ENCODE assay signal across 17 cellular contexts in genomic region chr1:86965827-86966182, GRCh38. TPM values are rescaled to one million over a fixed set of nuclear protein-coding genes. Genes with fewer than 3 reads are reported as not detected.
DNase-seq lines count a peak whose midpoint lies in the region; ATAC-seq, FAIRE-seq and TF ChIP-seq lines count a peak whose summit lies in the region.
"Had no signal": no experiment of that assay in that cellular context is flagged by ENCODE, and none has a peak within 500 bp of the region (broad histone marks: within the 10 kb centered on the region; RNA-seq: fewer than 3 reads in every experiment).

No MANE protein-coding gene starts in this region.

- peaks cover 9% of the 10 kb centered on the region for H3F3A ChIP-seq in DOHH2 (ENCODE audit: control insufficient read depth, insufficient read depth)

- H3K9me2 ChIP-seq in DOHH2 (replicated peaks; ENCODE audit: control insufficient read depth, low read length), result no peaks in the 10 kb centered on the region

- H3K9ac ChIP-seq in HepG2 (ENCODE audit: insufficient read depth, low read depth, low read length), result no peak overlapping the region

- H3K36me3 Mint-ChIP-seq in stimulated activated effector memory CD8-positive, alpha-beta T cell treated with anti-CD3 and anti-CD28 coated beads, Interleukin-12 subunit alpha, Interleukin-12 subunit beta, amount 100 ng/mL, for 72 hours, result no peaks in the 10 kb centered on the region

- no TSS peak for BruUV-seq in HepG2 (replicated peaks; lab: Mats Ljungman, UMichigan)

- ATAC-seq in GM18907 (IDR thresholded peaks at IDR 0.05; ENCODE audit: unreplicated experiment), result peak; percentile 73
- peak; percentile 64 for ATAC-seq in HG02588 (IDR thresholded peaks at IDR 0.05; ENCODE audit: unreplicated experiment)
- ATAC-seq in HG03442 (IDR thresholded peaks at IDR 0.05; ENCODE audit: unreplicated experiment), result peak; percentile 60
- ATAC-seq in stimulated activated effector memory CD8-positive, alpha-beta T cell treated with anti-CD3 and anti-CD28 coated beads, Interleukin-12 subunit alpha, Interleukin-12 subunit beta, amount 100 ng/mL, for 72 hours, result no peak
- ATAC-seq in HepG2, result no peak

- CTCF ChIA-PET in HepG2 (lab: Yijun Ruan, JAX; ENCODE audit: low intra/inter-chr PET ratio, low total read pairs), result interaction anchor here (1.8 to 1.9 kb wide), 2 partner anchors 132 to 185 kb away, joined by 4 to 13 read pairs; no protein-coding TSS in a partner anchor

- TF ChIP-seq CTCF in DOHH2 (IDR thresholded peaks at IDR 0.05; ENCODE audit: low read depth, low read length, poor library complexity, severe bottlenecking) (no peak), HepG2 (CRISPR knock-in tag; IDR thresholded peaks at IDR 0.05) (no peak)

- H3K9me3 ChIP-seq in DOHH2 (ENCODE audit: control insufficient read depth, insufficient read depth, low read length), result no peaks in the 10 kb centered on the region
- H3K9me3 ChIP-seq in HepG2 (ENCODE audit: low read length), result no peaks in the 10 kb centered on the region
- H3K9me3 ChIP-seq: Caco-2, esophagus squamous epithelium, psoas muscle had no signal

- DNase-seq in NOMO-1 treated with dmso at 0.1 percent for 144 hours (lab: John Stamatoyannopoulos, UW; ENCODE audit: unreplicated experiment) (no peak), mesenteric fat pad (ENCODE audit: low spot score) (no peak), HepG2 (ENCODE audit: low spot score) (no peak)
- DNase-seq in stimulated activated effector memory CD8-positive, alpha-beta T cell treated with anti-CD3 and anti-CD28 coated beads, Interleukin-12 subunit alpha, Interleukin-12 subunit beta, amount 100 ng/mL, for 72 hours (ENCODE audit: low spot score in 2 of 2), result no peak
- DNase-seq: esophagus squamous epithelium, NCI-H2029, psoas muscle, Right ventricle myocardium superior had no signal

- no peak overlapping the region for H3K4me3 Mint-ChIP-seq in stimulated activated effector memory CD8-positive, alpha-beta T cell treated with anti-CD3 and anti-CD28 coated beads, Interleukin-12 subunit alpha, Interleukin-12 subunit beta, amount 100 ng/mL, for 72 hours
- H3K4me3 Mint-ChIP-seq: dendritic cell treated with granulocyte-macrophage colony-stimulating factor and Interleukin-4, amounts not matched to agents 40 ng/mL and 50 ng/mL, for 4 days; HFFc6; T-helper 2 cell treated with Interferon-gamma antibody and Interleukin-4, amounts not matched to agents 5 μg/mL and 100 μg/mL, for 36 hours had no signal

- TF ChIP-seq RAD21 in HepG2 (CRISPR knock-in tag; IDR thresholded peaks at IDR 0.05), result no peak

- H3K4me2 ChIP-seq in DOHH2 (ENCODE audit: low read length), result peak overlapping the region; percentile 48; the same call in 1 of the 2 replicates
- no peak overlapping the region for H3K4me2 ChIP-seq in HepG2 (ENCODE audit: low read depth, low read length)
- H3K4me2 ChIP-seq: hepatocyte had no signal

- H2AFZ ChIP-seq in HepG2 (ENCODE audit: low read length), result no peak overlapping the region
- H2AFZ ChIP-seq: hepatocyte had no signal

- H3K27ac ChIP-seq in DOHH2 (ENCODE audit: low read depth, low read length), result 0 out of 2 replicates have a peak overlapping the region, but pooled peaks have one; percentile 20
- H3K27ac ChIP-seq in HepG2 (ENCODE audit: extremely low read length, insufficient read depth, low read length), result no peak overlapping the region
- H3K27ac ChIP-seq: esophagus squamous epithelium, hepatocyte, psoas muscle had no signal

- no peaks in the 10 kb centered on the region for H4K20me1 ChIP-seq in DOHH2 (ENCODE audit: control insufficient read depth, insufficient read depth, low read depth, low read length)
- no peaks in the 10 kb centered on the region for H4K20me1 ChIP-seq in HepG2 (ENCODE audit: insufficient read depth, low read length)

- no peak for TF ChIP-seq POLR2A in HepG2 (IDR thresholded peaks at IDR 0.05; ENCODE audit: insufficient read depth in 1 of 2, low read depth in 2 of 2, low read length in 2 of 2)

- H3K27me3 ChIP-seq in DOHH2 (ENCODE audit: control insufficient read depth, low read length) (no peaks in the 10 kb centered on the region), HepG2 (ENCODE audit: control insufficient read depth in 1 of 2, insufficient read depth in 2 of 2, low read length in 2 of 2) (no peaks in the 10 kb centered on the region)
- H3K27me3 ChIP-seq: esophagus squamous epithelium, hepatocyte had no signal

- H3K4me3 ChIP-seq in DOHH2 (ENCODE audit: low read length), result no peak overlapping the region
- no peak overlapping the region for H3K4me3 ChIP-seq in HepG2 (replicated peaks in 1 of 3; ENCODE audit: insufficient read depth in 1 of 3, low read depth in 2 of 3, low read length in 3 of 3)
- H3K4me3 ChIP-seq: esophagus squamous epithelium, hepatocyte, psoas muscle had no signal

- H3K9me3 Mint-ChIP-seq in stimulated activated effector memory CD8-positive, alpha-beta T cell treated with anti-CD3 and anti-CD28 coated beads, Interleukin-12 subunit alpha, Interleukin-12 subunit beta, amount 100 ng/mL, for 72 hours, result no peaks in the 10 kb centered on the region
- H3K9me3 Mint-ChIP-seq: dendritic cell treated with granulocyte-macrophage colony-stimulating factor and Interleukin-4, amounts not matched to agents 40 ng/mL and 50 ng/mL, for 4 days; HFFc6; T-helper 2 cell treated with Interferon-gamma antibody and Interleukin-4, amounts not matched to agents 5 μg/mL and 100 μg/mL, for 36 hours had no signal

- WGBS in HepG2 (ENCODE audit: low lambda C conversion rate), result 100% methylated on average over 1 of the region's 1 CpG

- no peak overlapping the region for H3K27ac Mint-ChIP-seq in stimulated activated effector memory CD8-positive, alpha-beta T cell treated with anti-CD3 and anti-CD28 coated beads, Interleukin-12 subunit alpha, Interleukin-12 subunit beta, amount 100 ng/mL, for 72 hours
- H3K27ac Mint-ChIP-seq: dendritic cell treated with granulocyte-macrophage colony-stimulating factor and Interleukin-4, amounts not matched to agents 40 ng/mL and 50 ng/mL, for 4 days; HFFc6; T-helper 2 cell treated with Interferon-gamma antibody and Interleukin-4, amounts not matched to agents 5 μg/mL and 100 μg/mL, for 36 hours had no signal

- H3K4me1 Mint-ChIP-seq in stimulated activated effector memory CD8-positive, alpha-beta T cell treated with anti-CD3 and anti-CD28 coated beads, Interleukin-12 subunit alpha, Interleukin-12 subunit beta, amount 100 ng/mL, for 72 hours, result no peaks in the 10 kb centered on the region

- H3K36me3 ChIP-seq in DOHH2 (ENCODE audit: control insufficient read depth, low read length), result peaks cover 43% of the 10 kb centered on the region
- H3K36me3 ChIP-seq in HepG2 (replicated peaks in 1 of 2; ENCODE audit: control insufficient read depth in 1 of 2, insufficient read depth in 2 of 2, low read length in 2 of 2), result no peaks in the 10 kb centered on the region
- H3K36me3 ChIP-seq: esophagus squamous epithelium had no signal

- in situ Hi-C loops in HepG2 (cut with HindIII; ENCODE audit: extremely low pct_ligation_motif_present, low pct_unique_long_range_greater_than_20kb), result no loop called here

- POLR2A ChIA-PET in HepG2 (lab: Yijun Ruan, JAX), result interaction anchor here (1.0 to 1.9 kb wide), 2 partner anchors 49 to 51 kb away, joined by 3 to 12 read pairs; partner anchors contain the start of genes HS2ST1 and SELENOF

- FAIRE-seq in HepG2 (lab: Jason Lieb, UNC), result no peak

- no peak for TF ChIP-seq EP300 in HepG2 (IDR thresholded peaks at IDR 0.05; ENCODE audit: low read depth in 2 of 2, low read length in 2 of 2)
- no peak for TF ChIP-seq EP300 in HepG2 (CRISPR knock-in tag; IDR thresholded peaks at IDR 0.05; ENCODE audit: borderline replicate concordance)

- H3K4me1 ChIP-seq in DOHH2 (ENCODE audit: control insufficient read depth, low read length) (peaks cover 22% of the 10 kb centered on the region), HepG2 (ENCODE audit: insufficient read depth, low read length) (peaks cover 19% of the 10 kb centered on the region)
- H3K4me1 ChIP-seq: esophagus squamous epithelium, psoas muscle had no signal

- H3K79me2 ChIP-seq in DOHH2 (ENCODE audit: control insufficient read depth, low read length) (peaks cover 84% of the 10 kb centered on the region), HepG2 (ENCODE audit: insufficient read depth, low read length) (peaks cover 65% of the 10 kb centered on the region)

- intact Hi-C loops in HepG2 (cut with micrococcal nuclease; ENCODE audit: unreplicated experiment), result loop anchor here (1.0 to 10.0 kb wide), 4 partner anchors 50 to 461 kb away; no protein-coding TSS in a partner anchor

RNA-seq across cellular contexts. Expression of gene HS2ST1, which starts 51.4 kb away (rescaled TPM):
- total RNA-seq in mesenteric fat pad (19.2 TPM), HepG2 (2016; rRNA removed; fragmentation: Illumina TruSeq; extraction: Trizol) (51.2 and 58.7 TPM in 2 replicates)
- total RNA-seq in HepG2 (2016; cell fraction: cytosol; rRNA removed; fragmentation: Illumina TruSeq; extraction: Trizol; ENCODE audit: low read depth), result 9.1 and 9.3 TPM in 2 replicates
- 47.0 and 61.5 TPM in 2 replicates for total RNA-seq in HepG2 (2016; cell fraction: insoluble cytoplasmic fraction; rRNA removed; fragmentation: Illumina TruSeq; extraction: Trizol)
- 17.7 and 21.3 TPM in 2 replicates for total RNA-seq in HepG2 (2016; cell fraction: membrane; rRNA removed; fragmentation: Illumina TruSeq; extraction: Trizol)
- 55.0 and 59.2 TPM in 2 replicates for total RNA-seq in HepG2 (2016; cell fraction: nucleus; rRNA removed; fragmentation: Illumina TruSeq; extraction: Trizol)
- polyA plus RNA-seq in HepG2 (2011; rRNA removed), result 19.6 and 22.1 TPM in 2 replicates
- polyA plus RNA-seq in HepG2 (2011; cell fraction: cytosol; rRNA removed), result 9.0 and 13.8 TPM in 2 replicates
- polyA plus RNA-seq in HepG2 (2011; cell fraction: nucleus; rRNA removed), result 3.7 and 5.2 TPM in 2 replicates
- polyA plus RNA-seq in HepG2 (2012), result 27.9 and 38.2 TPM in 2 replicates
- polyA plus RNA-seq in HepG2 (2016; cell fraction: cytosol; fragmentation: Illumina TruSeq; extraction: Trizol; ENCODE audit: low read depth), result 3.6 TPM in 2 replicates
- polyA plus RNA-seq in HepG2 (2016; cell fraction: insoluble cytoplasmic fraction; fragmentation: Illumina TruSeq; extraction: Trizol; ENCODE audit: low read depth), result 41.4 and 41.7 TPM in 2 replicates
- polyA plus RNA-seq in HepG2 (2016; cell fraction: membrane; fragmentation: Illumina TruSeq; extraction: Trizol; ENCODE audit: low read depth), result 11.4 and 11.7 TPM in 2 replicates
- polyA plus RNA-seq in HepG2 (2016; cell fraction: nucleus; fragmentation: Illumina TruSeq; extraction: Trizol; ENCODE audit: insufficient read depth, low read depth), result 49.1 and 51.8 TPM in 2 replicates
- 8.4 and 14.9 TPM in 2 replicates for polyA minus RNA-seq in HepG2 (2011; rRNA and poly(A)+ RNA removed; ENCODE audit: low replicate concordance)
- polyA minus RNA-seq in HepG2 (2011; cell fraction: cytosol; rRNA and poly(A)+ RNA removed), result 28.0 and 34.0 TPM in 2 replicates
- polyA minus RNA-seq in HepG2 (2011; cell fraction: nucleus; rRNA and poly(A)+ RNA removed), result 38.8 and 42.7 TPM in 2 replicates

RNA-seq across cellular contexts. Expression of gene SELENOF, which starts 51.9 kb away (rescaled TPM):
- total RNA-seq in mesenteric fat pad (194 TPM), HepG2 (2016; rRNA removed; fragmentation: Illumina TruSeq; extraction: Trizol) (124 and 163 TPM in 2 replicates)
- 25.2 and 35.4 TPM in 2 replicates for total RNA-seq in HepG2 (2016; cell fraction: cytosol; rRNA removed; fragmentation: Illumina TruSeq; extraction: Trizol; ENCODE audit: low read depth)
- total RNA-seq in HepG2 (2016; cell fraction: insoluble cytoplasmic fraction; rRNA removed; fragmentation: Illumina TruSeq; extraction: Trizol), result 130 and 171 TPM in 2 replicates
- 69.8 and 78.9 TPM in 2 replicates for total RNA-seq in HepG2 (2016; cell fraction: membrane; rRNA removed; fragmentation: Illumina TruSeq; extraction: Trizol)
- 143 and 153 TPM in 2 replicates for total RNA-seq in HepG2 (2016; cell fraction: nucleus; rRNA removed; fragmentation: Illumina TruSeq; extraction: Trizol)
- polyA plus RNA-seq in HepG2 (2011; rRNA removed), result 88.2 and 133 TPM in 2 replicates
- 54.9 and 90.7 TPM in 2 replicates for polyA plus RNA-seq in HepG2 (2011; cell fraction: cytosol; rRNA removed)
- 15.6 and 23.8 TPM in 2 replicates for polyA plus RNA-seq in HepG2 (2011; cell fraction: nucleus; rRNA removed)
- polyA plus RNA-seq in HepG2 (2012), result 109 and 157 TPM in 2 replicates
- 26.8 and 27.6 TPM in 2 replicates for polyA plus RNA-seq in HepG2 (2016; cell fraction: cytosol; fragmentation: Illumina TruSeq; extraction: Trizol; ENCODE audit: low read depth)
- polyA plus RNA-seq in HepG2 (2016; cell fraction: insoluble cytoplasmic fraction; fragmentation: Illumina TruSeq; extraction: Trizol; ENCODE audit: low read depth), result 145 and 147 TPM in 2 replicates
- 57.9 and 59.8 TPM in 2 replicates for polyA plus RNA-seq in HepG2 (2016; cell fraction: membrane; fragmentation: Illumina TruSeq; extraction: Trizol; ENCODE audit: low read depth)
- polyA plus RNA-seq in HepG2 (2016; cell fraction: nucleus; fragmentation: Illumina TruSeq; extraction: Trizol; ENCODE audit: insufficient read depth, low read depth), result 249 and 252 TPM in 2 replicates
- 41.6 and 58.4 TPM in 2 replicates for polyA minus RNA-seq in HepG2 (2011; rRNA and poly(A)+ RNA removed; ENCODE audit: low replicate concordance)
- 50.9 and 59.9 TPM in 2 replicates for polyA minus RNA-seq in HepG2 (2011; cell fraction: cytosol; rRNA and poly(A)+ RNA removed)
- polyA minus RNA-seq in HepG2 (2011; cell fraction: nucleus; rRNA and poly(A)+ RNA removed), result 38.8 and 44.2 TPM in 2 replicates

Comparison
In these comparisons a context has a peak if more than half of its experiments do, and no peak if none do; other contexts are left out.
1. ATAC-seq: peak in GM18907 (single experiment), HG02588 (single experiment) and HG03442 (single experiment); none in stimulated activated effector memory CD8-positive, alpha-beta T cell treated with anti-CD3 and anti-CD28 coated beads, Interleukin-12 subunit alpha, Interleukin-12 subunit beta, amount 100 ng/mL, for 72 hours (single experiment) and HepG2 (single experiment).